ENCODE assay signal across 8 cellular contexts in genomic region chr7:44489955-44490350, GRCh38. TPM values are rescaled to one million over a fixed set of nuclear protein-coding genes. Genes with fewer than 3 reads are reported as not detected.
DNase-seq lines count a peak whose midpoint lies in the region; ATAC-seq and TF ChIP-seq lines count a peak whose summit lies in the region.

No MANE protein-coding gene starts in this region.

- H3K4me2 ChIP-seq in DND-41 (ENCODE audit: insufficient read depth, low read length), result peak overlapping the region; percentile 92

- H3K27ac ChIP-seq in DND-41 (ENCODE audit: low read length), result peak overlapping the region; percentile 89
- peak overlapping the region; percentile 92 for H3K27ac ChIP-seq in epithelial cell of prostate

- intact Hi-C loops in activated B cell treated with CpG ODN at 0.5 μM for 24 hours (cut with micrococcal nuclease) (loop anchor here (1.0 to 5.0 kb wide), 12 partner anchors 75 to 1279 kb away; partner anchors contain the start of genes H2AZ2, OGDH, POLM and PPIA), posterior cingulate gyrus (cut with DNase I) (loop anchor here (5.0 kb wide), 1 partner anchor 82 kb away; the partner anchor contains the start of gene DDX56)

- DNase-seq in DND-41, result no peak
- peak; percentile 26 for DNase-seq in HPDE6-E6E7 (ENCODE audit: extremely low spot score)
- DNase-seq in activated B cell treated with CpG ODN at 0.5 μM for 24 hours, result no peak
- no peak for DNase-seq in epithelial cell of prostate (ENCODE audit: low read depth, low spot score)
- no peak for DNase-seq in middle frontal gyrus (ENCODE audit: extremely low spot score, low spot score)
- no peak for DNase-seq in posterior cingulate gyrus

- H3K9ac ChIP-seq in DND-41 (ENCODE audit: low read depth, low read length), result peak overlapping the region; percentile 89

- H3K36me3 Mint-ChIP-seq in activated B cell treated with CpG ODN at 0.5 μM for 24 hours (ENCODE audit: low read depth) (peaks cover 27% of the 10 kb centered on the region), nephron (ENCODE audit: low read depth) (peaks cover 23% of the 10 kb centered on the region)

- TF ChIP-seq CTCF in DND-41 (IDR thresholded peaks at IDR 0.05; ENCODE audit: borderline replicate concordance, extremely low read depth, low read length, poor library complexity, severe bottlenecking), result no peak
- no peak for TF ChIP-seq CTCF in activated B cell treated with CpG ODN at 0.5 μM for 24 hours (IDR thresholded peaks at IDR 0.05)
- no peak for TF ChIP-seq CTCF in nephron (IDR thresholded peaks at IDR 0.05; ENCODE audit: unreplicated experiment in 3 of 3)

- CTCF ChIA-PET in activated B cell treated with CpG ODN at 0.5 μM for 24 hours (lab: Charles Lee), result interaction anchor here (0.9 to 1.9 kb wide), 5 partner anchors 12 to 417 kb away, joined by 3 to 5 read pairs (median 3); no protein-coding TSS in a partner anchor

- no peaks in the 10 kb centered on the region for H4K20me1 ChIP-seq in DND-41 (ENCODE audit: insufficient read depth, low read length)

- peak overlapping the region; percentile 90 for H3K4me3 Mint-ChIP-seq in activated B cell treated with CpG ODN at 0.5 μM for 24 hours
- peak overlapping the region; percentile 83 to 90 (median 88) for H3K4me3 Mint-ChIP-seq in nephron

- no peaks in the 10 kb centered on the region for H3K9me3 ChIP-seq in DND-41 (ENCODE audit: insufficient read depth, low read length, severe bottlenecking)

- H3K27me3 ChIP-seq in DND-41 (ENCODE audit: insufficient read depth, low read length, poor library complexity), result no peaks in the 10 kb centered on the region

- H3K9me3 Mint-ChIP-seq in activated B cell treated with CpG ODN at 0.5 μM for 24 hours (no peaks in the 10 kb centered on the region), nephron (no peaks in the 10 kb centered on the region)

- H3K4me1 Mint-ChIP-seq in activated B cell treated with CpG ODN at 0.5 μM for 24 hours, result peaks cover 51% of the 10 kb centered on the region
- H3K4me1 Mint-ChIP-seq in nephron, result peaks cover 38% of the 10 kb centered on the region

- POLR2A ChIA-PET in activated B cell treated with CpG ODN at 0.5 μM for 24 hours (lab: Charles Lee), result interaction anchor here (0.7 to 3.3 kb wide), 12 partner anchors 10 to 445 kb away, joined by 3 to 21 read pairs (median 4); partner anchors contain the start of genes DBNL, DDX56, H2AZ2 and OGDH

- peaks cover 27% of the 10 kb centered on the region for H3K4me1 ChIP-seq in DND-41 (ENCODE audit: insufficient read depth, low read length)

- H2AFZ ChIP-seq in DND-41 (ENCODE audit: low read depth, low read length), result peak overlapping the region; percentile 95

- H3K79me2 ChIP-seq in DND-41 (ENCODE audit: insufficient read depth, low read length), result peaks cover 45% of the 10 kb centered on the region

- H3K36me3 ChIP-seq in DND-41 (ENCODE audit: insufficient read depth, low read length), result peaks cover 11% of the 10 kb centered on the region

- H3K4me3 ChIP-seq in DND-41 (ENCODE audit: low read depth in 1 of 2, low read length in 2 of 2), result peak overlapping the region; percentile 73 to 79

- H3K27ac Mint-ChIP-seq in activated B cell treated with CpG ODN at 0.5 μM for 24 hours (peak overlapping the region; percentile 97), nephron (peak overlapping the region; percentile 92 to 96 (median 95))

- peak; percentile 54; the same call in 2 of the 3 replicates for ATAC-seq in DND-41 (ENCODE audit: insufficient read depth, low read depth)
- peak; percentile 8 for ATAC-seq in GM19468 (IDR thresholded peaks at IDR 0.05; ENCODE audit: extremely low read depth, unreplicated experiment)
- peak; percentile 18 for ATAC-seq in activated B cell treated with CpG ODN at 0.5 μM for 24 hours (ENCODE audit: low read depth)

- H3K27me3 Mint-ChIP-seq in activated B cell treated with CpG ODN at 0.5 μM for 24 hours (peaks cover 5% of the 10 kb centered on the region), nephron (ENCODE audit: low read depth) (no peaks in the 10 kb centered on the region)

RNA-seq across cellular contexts. Expression of gene NUDCD3, which starts 0.5 kb away (rescaled TPM):
- 80.7 and 85.1 TPM in 2 replicates for total RNA-seq in activated B cell treated with CpG ODN at 0.5 μM for 24 hours

RNA-seq across cellular contexts. Expression of gene NPC1L1, which starts 51.2 kb away (rescaled TPM):
- not detected in 2 replicates for total RNA-seq in activated B cell treated with CpG ODN at 0.5 μM for 24 hours
